Comparison of ENCODE assay signal across 23 cellular contexts in the genomic region with DNA sequence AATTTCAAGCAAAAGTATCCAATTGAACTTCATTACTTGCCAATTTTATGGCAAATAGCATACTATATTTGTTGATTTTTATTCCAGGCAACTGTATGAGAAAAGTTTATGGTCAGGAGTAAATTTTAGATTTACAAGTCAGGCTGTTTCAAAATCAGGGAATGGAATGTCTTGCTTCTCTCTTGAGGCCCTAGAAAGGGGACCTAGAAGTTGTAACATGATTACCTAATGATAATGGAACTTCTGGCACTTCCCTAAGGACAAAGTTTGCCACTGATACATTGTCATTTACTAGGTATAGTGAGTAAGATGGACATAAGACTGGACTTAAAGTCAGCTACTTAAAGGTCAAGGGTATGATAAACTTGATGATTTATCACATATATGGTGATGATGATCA.
DNase-seq lines count a peak whose midpoint lies in the region; ATAC-seq and TF ChIP-seq lines count a peak whose summit lies in the region.
"Had no signal": no experiment of that assay in that cellular context is flagged by ENCODE, and none has a peak within 500 bp of the region (broad histone marks: within the 10 kb centered on the region; RNA-seq: fewer than 3 reads in every experiment).

No MANE protein-coding gene starts in this region.

- H3K27me3 Mint-ChIP-seq in activated CD4-positive, alpha-beta memory T cell treated with anti-CD3 and anti-CD28 coated beads for 36 hours, result peaks cover 2% of the 10 kb centered on the region
- H3K27me3 Mint-ChIP-seq in CD4-positive, alpha-beta T cell, result no peaks in the 10 kb centered on the region
- H3K27me3 Mint-ChIP-seq: activated B cell treated with CpG ODN at 0.5 μM for 24 hours; activated naive CD4-positive, alpha-beta T cell treated with anti-CD3 and anti-CD28 coated beads, Interleukin-2, amount 10 ng/mL, durations not matched to agents 7 days and 5 days; CD4-positive, CD25-positive, alpha-beta regulatory T cell had no signal

- no peak overlapping the region for H3K4me3 Mint-ChIP-seq in activated CD4-positive, alpha-beta memory T cell treated with anti-CD3 and anti-CD28 coated beads for 36 hours
- no peak overlapping the region for H3K4me3 Mint-ChIP-seq in CD4-positive, alpha-beta T cell
- H3K4me3 Mint-ChIP-seq: activated B cell treated with CpG ODN at 0.5 μM for 24 hours; activated CD8-positive, alpha-beta T cell treated with anti-CD3 and anti-CD28 coated beads, Interleukin-2, amount 10 ng/mL, durations not matched to agents 7 days and 5 days; activated naive CD4-positive, alpha-beta T cell treated with anti-CD3 and anti-CD28 coated beads, Interleukin-2, amount 10 ng/mL, durations not matched to agents 7 days and 5 days; activated T-cell treated with anti-CD3 and anti-CD28 coated beads, Interleukin-2, amount 50 U/mL, for 4 hours; CD4-positive, CD25-positive, alpha-beta regulatory T cell; T-helper 2 cell treated with Interferon-gamma antibody and Interleukin-4, amounts not matched to agents 5 μg/mL and 100 μg/mL, for 36 hours had no signal

- no peaks in the 10 kb centered on the region for H3K9me2 ChIP-seq in GM23248 (ENCODE audit: insufficient read depth)
- H3K9me2 ChIP-seq: SK-N-SH had no signal

- H3K9me3 Mint-ChIP-seq in activated CD4-positive, alpha-beta memory T cell treated with anti-CD3 and anti-CD28 coated beads for 36 hours, result peaks cover 3% of the 10 kb centered on the region
- peaks cover 2% of the 10 kb centered on the region for H3K9me3 Mint-ChIP-seq in CD4-positive, alpha-beta T cell
- H3K9me3 Mint-ChIP-seq: activated B cell treated with CpG ODN at 0.5 μM for 24 hours; activated naive CD4-positive, alpha-beta T cell treated with anti-CD3 and anti-CD28 coated beads, Interleukin-2, amount 10 ng/mL, durations not matched to agents 7 days and 5 days had no signal

- H3K36me3 ChIP-seq in GM23248 (ENCODE audit: low read depth), result no peaks in the 10 kb centered on the region
- H3K36me3 ChIP-seq: colonic mucosa, prostate gland had no signal

- H3K27me3 ChIP-seq in GM23248 (replicated peaks; ENCODE audit: insufficient read depth), result no peaks in the 10 kb centered on the region
- no peaks in the 10 kb centered on the region for H3K27me3 ChIP-seq in CD4-positive, alpha-beta T cell (ENCODE audit: control insufficient read depth, insufficient read depth, low read length)
- H3K27me3 ChIP-seq: body of pancreas, colonic mucosa had no signal

- no peak overlapping the region for H3K27ac Mint-ChIP-seq in activated CD4-positive, alpha-beta memory T cell treated with anti-CD3 and anti-CD28 coated beads for 36 hours
- H3K27ac Mint-ChIP-seq in CD4-positive, alpha-beta T cell, result no peak overlapping the region
- H3K27ac Mint-ChIP-seq: activated B cell treated with CpG ODN at 0.5 μM for 24 hours; activated CD8-positive, alpha-beta T cell treated with anti-CD3 and anti-CD28 coated beads, Interleukin-2, amount 10 ng/mL, durations not matched to agents 7 days and 5 days; activated naive CD4-positive, alpha-beta T cell treated with anti-CD3 and anti-CD28 coated beads, Interleukin-2, amount 10 ng/mL, durations not matched to agents 7 days and 5 days; CD4-positive, CD25-positive, alpha-beta regulatory T cell; T-helper 2 cell treated with Interferon-gamma antibody and Interleukin-4, amounts not matched to agents 5 μg/mL and 100 μg/mL, for 36 hours had no signal

- H3K9me3 ChIP-seq in GM23248 (ENCODE audit: low read depth), result no peaks in the 10 kb centered on the region
- H3K9me3 ChIP-seq in CD4-positive, alpha-beta T cell (ENCODE audit: control insufficient read depth, low read length), result no peaks in the 10 kb centered on the region
- H3K9me3 ChIP-seq: body of pancreas, colonic mucosa, prostate gland, SK-N-SH had no signal

- DNase-seq in A172 (ENCODE audit: low spot score) (peak; percentile 2), GM23248 (peak; percentile 74), astrocyte of the spinal cord (ENCODE audit: low read depth, low spot score) (peak; percentile 13), hepatic stellate cell (ENCODE audit: low spot score) (peak; percentile 0), HT-29 (ENCODE audit: low spot score) (no peak), NCI-H2081 (lab: John Stamatoyannopoulos, UW) (no peak)
- no peak for DNase-seq in activated CD4-positive, alpha-beta memory T cell treated with anti-CD3 and anti-CD28 coated beads for 36 hours
- DNase-seq in CD4-positive, alpha-beta T cell, result no peak
- DNase-seq: activated B cell treated with CpG ODN at 0.5 μM for 24 hours; activated CD8-positive, alpha-beta T cell treated with anti-CD3 and anti-CD28 coated beads, Interleukin-2, amount 10 ng/mL, durations not matched to agents 7 days and 5 days; activated naive CD4-positive, alpha-beta T cell treated with anti-CD3 and anti-CD28 coated beads, Interleukin-2, amount 10 ng/mL, durations not matched to agents 7 days and 5 days; activated T-cell treated with anti-CD3 and anti-CD28 coated beads, Interleukin-2, amount 50 U/mL, for 4 hours; body of pancreas; CD4-positive, CD25-positive, alpha-beta regulatory T cell; colonic mucosa; NCI-H1436; NCI-H2171; NCI-H774; SK-N-SH had no signal

- no peak for TF ChIP-seq CTCF in astrocyte of the spinal cord (IDR thresholded peaks at IDR 0.05; ENCODE audit: low read depth, low read length)
- no peak for TF ChIP-seq CTCF in CD4-positive, alpha-beta T cell (IDR thresholded peaks at IDR 0.05)

- H3K4me2 ChIP-seq in GM23248 (ENCODE audit: unreplicated experiment), result peak overlapping the region; percentile 23
- H3K4me2 ChIP-seq: SK-N-SH had no signal

- H3F3A ChIP-seq in GM23248 (ENCODE audit: insufficient read depth), result no peaks in the 10 kb centered on the region; the same call in 1 of the 2 replicates

- no peak overlapping the region for H3K4me3 ChIP-seq in GM23248
- H3K4me3 ChIP-seq in astrocyte of the spinal cord (ENCODE audit: low read depth, low read length), result no peak overlapping the region
- H3K4me3 ChIP-seq: body of pancreas, colonic mucosa, prostate gland had no signal

- POLR2A ChIA-PET in activated CD4-positive, alpha-beta memory T cell treated with anti-CD3 and anti-CD28 coated beads for 36 hours (lab: Charles Lee), result no interaction called here
- POLR2A ChIA-PET in CD4-positive, alpha-beta T cell (lab: Charles Lee), result no interaction called here

- no peaks in the 10 kb centered on the region for H4K20me1 ChIP-seq in GM23248 (ENCODE audit: insufficient read depth)

- no peak overlapping the region for H3K9ac ChIP-seq in GM23248
- H3K9ac ChIP-seq: SK-N-SH had no signal

- peaks cover 14% of the 10 kb centered on the region for H3K4me1 ChIP-seq in GM23248 (ENCODE audit: insufficient read depth)
- H3K4me1 ChIP-seq: body of pancreas, colonic mucosa, prostate gland had no signal

- peak overlapping the region; percentile 39 for H3K27ac ChIP-seq in GM23248
- H3K27ac ChIP-seq in CD4-positive, alpha-beta T cell (ENCODE audit: low read depth, low read length), result no peak overlapping the region
- H3K27ac ChIP-seq: 22Rv1, body of pancreas, colonic mucosa, prostate gland had no signal

- no peak for ATAC-seq in CD4-positive, alpha-beta T cell (ENCODE audit: poor library complexity)
- ATAC-seq: activated CD8-positive, alpha-beta T cell treated with anti-CD3 and anti-CD28 coated beads, Interleukin-2, amount 10 ng/mL, durations not matched to agents 7 days and 5 days; activated T-cell treated with anti-CD3 and anti-CD28 coated beads, Interleukin-2, amount 50 U/mL, for 4 hours; body of pancreas; Panc1 had no signal

- no peaks in the 10 kb centered on the region for H3K79me2 ChIP-seq in GM23248 (ENCODE audit: insufficient read depth)

- no peaks in the 10 kb centered on the region for H3K4me1 Mint-ChIP-seq in activated CD4-positive, alpha-beta memory T cell treated with anti-CD3 and anti-CD28 coated beads for 36 hours (ENCODE audit: low read depth)
- no peaks in the 10 kb centered on the region for H3K4me1 Mint-ChIP-seq in CD4-positive, alpha-beta T cell (ENCODE audit: low read depth)
- H3K4me1 Mint-ChIP-seq: activated B cell treated with CpG ODN at 0.5 μM for 24 hours; activated naive CD4-positive, alpha-beta T cell treated with anti-CD3 and anti-CD28 coated beads, Interleukin-2, amount 10 ng/mL, durations not matched to agents 7 days and 5 days; CD4-positive, CD25-positive, alpha-beta regulatory T cell had no signal

- H2AFZ ChIP-seq in GM23248, result 0 out of 2 replicates have a peak overlapping the region, but pooled peaks have one; percentile 29

- CTCF ChIA-PET in activated CD4-positive, alpha-beta memory T cell treated with anti-CD3 and anti-CD28 coated beads for 36 hours (lab: Charles Lee), result no interaction called here
- CTCF ChIA-PET in CD4-positive, alpha-beta T cell (lab: Charles Lee), result no interaction called here

- H3K36me3 Mint-ChIP-seq in activated CD4-positive, alpha-beta memory T cell treated with anti-CD3 and anti-CD28 coated beads for 36 hours, result no peaks in the 10 kb centered on the region
- H3K36me3 Mint-ChIP-seq in CD4-positive, alpha-beta T cell (ENCODE audit: low read depth), result no peaks in the 10 kb centered on the region
- H3K36me3 Mint-ChIP-seq: activated naive CD4-positive, alpha-beta T cell treated with anti-CD3 and anti-CD28 coated beads, Interleukin-2, amount 10 ng/mL, durations not matched to agents 7 days and 5 days; CD4-positive, CD25-positive, alpha-beta regulatory T cell had no signal

- in situ Hi-C loops in GM23248 (cut with MboI), result no loop called here
- in situ Hi-C loops in astrocyte of the spinal cord (cut with HindIII; ENCODE audit: low sequenced_read_pairs), result no loop called here

- intact Hi-C loops in activated CD4-positive, alpha-beta memory T cell treated with anti-CD3 and anti-CD28 coated beads for 36 hours (cut with micrococcal nuclease), result no loop called here
- intact Hi-C loops in CD4-positive, alpha-beta T cell (cut with DNase I, micrococcal nuclease), result no loop called here

Comparison
In these comparisons a context has a peak if more than half of its experiments do, and no peak if none do; other contexts are left out.
1. DNase-seq: peak in A172 (single experiment), GM23248 (single experiment), astrocyte of the spinal cord (single experiment) and hepatic stellate cell (single experiment); none in activated CD4-positive, alpha-beta memory T cell treated with anti-CD3 and anti-CD28 coated beads for 36 hours (single experiment), HT-29 (single experiment), CD4-positive, alpha-beta T cell (0 of 10) and NCI-H2081 (0 of 2).